ENCODE assay signal across 10 cellular contexts in the genomic region with DNA sequence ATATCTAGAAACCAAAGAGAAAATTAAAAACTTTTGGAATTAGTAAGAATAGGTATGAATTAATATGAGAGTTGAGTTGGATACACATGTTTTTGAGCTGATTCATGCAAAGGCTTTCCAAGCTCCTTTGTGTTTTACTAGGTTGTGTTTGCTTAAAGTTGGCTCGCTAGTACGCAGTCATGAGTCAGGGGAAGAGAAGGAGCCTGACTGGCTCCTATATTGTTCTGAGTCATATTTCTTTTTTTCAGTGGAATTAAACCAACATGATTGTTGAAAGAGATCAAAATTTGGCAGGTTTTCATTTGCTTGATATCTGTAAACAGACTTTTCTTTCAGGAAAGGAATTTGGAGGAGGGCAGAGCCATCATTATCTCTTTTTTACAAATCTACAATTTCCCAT.
DNase-seq lines count a peak whose midpoint lies in the region; ATAC-seq and TF ChIP-seq lines count a peak whose summit lies in the region.
"Had no signal": no experiment of that assay in that cellular context is flagged by ENCODE, and none has a peak within 500 bp of the region (broad histone marks: within the 10 kb centered on the region; RNA-seq: fewer than 3 reads in every experiment).

No MANE protein-coding gene starts in this region.

- TF ChIP-seq CTCF in AG04449 (IDR thresholded peaks at IDR 0.05; ENCODE audit: insufficient read depth, low read length, missing control alignments), result no peak
- no peak for TF ChIP-seq CTCF in choroid plexus epithelial cell (conservative IDR thresholded peaks at IDR 0.05; ENCODE audit: low read depth, low read length)
- TF ChIP-seq CTCF in lung (IDR thresholded peaks at IDR 0.05; ENCODE audit: control extremely low read depth, extremely low read depth), result no peak
- TF ChIP-seq CTCF in natural killer cell (IDR thresholded peaks at IDR 0.05), result no peak

- H3K27ac ChIP-seq in lung (ENCODE audit: low read depth in 1 of 2, low read length in 1 of 2), result no peak overlapping the region
- no peak overlapping the region for H3K27ac ChIP-seq in CD8-positive, alpha-beta memory T cell (ENCODE audit: low read depth, low read length)

- H3K27me3 ChIP-seq in lung (ENCODE audit: control insufficient read depth, insufficient read depth), result no peaks in the 10 kb centered on the region
- no peaks in the 10 kb centered on the region for H3K27me3 ChIP-seq in CD8-positive, alpha-beta memory T cell (ENCODE audit: insufficient read depth, low read length, poor library complexity, severe bottlenecking)

- CTCF ChIA-PET in AG04449 (lab: Yijun Ruan, JAX), result no interaction called here
- CTCF ChIA-PET in CD8-positive, alpha-beta memory T cell (lab: Charles Lee), result no interaction called here

- H3K4me1 ChIP-seq in lung (ENCODE audit: control insufficient read depth in 2 of 2, insufficient read depth in 2 of 2, low read length in 2 of 2), result peaks cover 0 to 6% of the 10 kb centered on the region in 2 donors
- no peaks in the 10 kb centered on the region for H3K4me1 ChIP-seq in CD8-positive, alpha-beta memory T cell (ENCODE audit: insufficient read depth, low read length)

- H3K4me3 Mint-ChIP-seq in natural killer cell, result no peak overlapping the region
- H3K4me3 Mint-ChIP-seq in CD8-positive, alpha-beta memory T cell, result no peak overlapping the region
- H3K4me3 Mint-ChIP-seq: activated naive CD4-positive, alpha-beta T cell treated with anti-CD3 and anti-CD28 coated beads for 36 hours had no signal

- no peaks in the 10 kb centered on the region for H3K36me3 Mint-ChIP-seq in natural killer cell
- peaks cover 0 to 21% (median 0%) of the 10 kb centered on the region in 3 donors for H3K36me3 Mint-ChIP-seq in CD8-positive, alpha-beta memory T cell

- H3K27ac Mint-ChIP-seq in natural killer cell, result no peak overlapping the region
- no peak overlapping the region for H3K27ac Mint-ChIP-seq in CD8-positive, alpha-beta memory T cell
- H3K27ac Mint-ChIP-seq: activated naive CD4-positive, alpha-beta T cell treated with anti-CD3 and anti-CD28 coated beads for 36 hours had no signal

- peaks cover 0 to 3% of the 10 kb centered on the region in 2 donors for H3K9me3 ChIP-seq in lung (ENCODE audit: control insufficient read depth in 2 of 2, insufficient read depth in 1 of 2, low read length in 1 of 2)
- no peaks in the 10 kb centered on the region for H3K9me3 ChIP-seq in CD8-positive, alpha-beta memory T cell (ENCODE audit: low read length)

- H3K4me1 Mint-ChIP-seq in natural killer cell, result no peaks in the 10 kb centered on the region
- H3K4me1 Mint-ChIP-seq in CD8-positive, alpha-beta memory T cell, result no peaks in the 10 kb centered on the region

- intact Hi-C loops in natural killer cell (cut with micrococcal nuclease), result no loop called here

- peaks cover 0 to 2% of the 10 kb centered on the region in 2 donors for H3K36me3 ChIP-seq in lung (ENCODE audit: control insufficient read depth in 2 of 2, insufficient read depth in 2 of 2, low read length in 2 of 2)
- H3K36me3 ChIP-seq in CD8-positive, alpha-beta memory T cell (ENCODE audit: insufficient read depth, low read length), result no peaks in the 10 kb centered on the region

- H3K9me3 Mint-ChIP-seq in natural killer cell, result peaks cover 0 to 4% of the 10 kb centered on the region in 2 donors
- H3K9me3 Mint-ChIP-seq in CD8-positive, alpha-beta memory T cell, result peaks cover 0 to 29% (median 9%) of the 10 kb centered on the region in 5 donors

- H3K27me3 Mint-ChIP-seq in natural killer cell (ENCODE audit: low read depth in 2 of 2), result peaks cover 0 to 10% of the 10 kb centered on the region in 2 donors
- peaks cover 6 to 17% of the 10 kb centered on the region in 2 donors for H3K27me3 Mint-ChIP-seq in CD8-positive, alpha-beta memory T cell

- DNase-seq in AG04449 (ENCODE audit: low read depth, low spot score), result peak; percentile 87
- DNase-seq in M059J (ENCODE audit: low read depth), result peak; percentile 97
- DNase-seq in choroid plexus epithelial cell (ENCODE audit: low read depth), result peak; percentile 95
- DNase-seq in lung (ENCODE audit: low spot score), result peak; percentile 32
- DNase-seq in KG1 (lab: John Stamatoyannopoulos, UW), result no peak
- no peak for DNase-seq in activated CD4-positive, CD25-positive, alpha-beta regulatory T cell treated with anti-CD3 and anti-CD28 coated beads, Interleukin-2, amount 50 U/mL, for 72 hours
- DNase-seq in natural killer cell, result no peak
- DNase-seq in CD8-positive, alpha-beta memory T cell, result no peak
- DNase-seq: activated naive CD4-positive, alpha-beta T cell treated with anti-CD3 and anti-CD28 coated beads for 36 hours; DMS 273 treated with DMSO at 0.1 percent for 48 hours had no signal

- POLR2A ChIA-PET in AG04449 (lab: Yijun Ruan, JAX), result interaction anchor here (0.6 kb wide), 1 partner anchor 85 kb away, joined by 3 read pairs; no protein-coding TSS in a partner anchor
- POLR2A ChIA-PET in CD8-positive, alpha-beta memory T cell (lab: Charles Lee), result no interaction called here

- H3K4me3 ChIP-seq in AG04449 (ENCODE audit: low read depth, low read length) (no peak overlapping the region; the same call in 1 of the 2 replicates), choroid plexus epithelial cell (ENCODE audit: low read depth, low read length) (no peak overlapping the region), lung (no peak overlapping the region)
- H3K4me3 ChIP-seq in CD8-positive, alpha-beta memory T cell (ENCODE audit: low read length), result no peak overlapping the region

- 48 to 86% methylated on average over 2 of the region's 2 CpGs for WGBS in lung, 2 donors

- peak; percentile 87 for ATAC-seq in lung (ENCODE audit: insufficient read depth, low FRiP score)
- ATAC-seq in natural killer cell, result no peak

Comparison
In these comparisons a context has a peak if more than half of its experiments do, and no peak if none do; other contexts are left out.
1. DNase-seq: peak in AG04449 (single experiment), M059J (single experiment), choroid plexus epithelial cell (single experiment) and lung (single experiment); none in KG1 (single experiment), activated CD4-positive, CD25-positive, alpha-beta regulatory T cell treated with anti-CD3 and anti-CD28 coated beads, Interleukin-2, amount 50 U/mL, for 72 hours (single experiment), natural killer cell (single experiment) and CD8-positive, alpha-beta memory T cell (0 of 5).